In genomic region chr10:123726826-123727225, GRCh38 we compare ENCODE assay signal across 34 cellular contexts.
"Had no signal": no experiment of that assay in that cellular context is flagged by ENCODE, and none has a peak within 500 bp of the region (broad histone marks: within the 10 kb centered on the region; RNA-seq: fewer than 3 reads in every experiment).

No MANE protein-coding gene starts in this region.

- H3K27me3 ChIP-seq: MG63 had no signal

- H3K4me3 ChIP-seq: MG63 had no signal

- H3K9ac ChIP-seq: KMS-11 had no signal

- H3K4me2 ChIP-seq: KMS-11 had no signal

- DNase-seq: Karpas-422, Kasumi-1, KG1, MG63, MM.1S, MV-4-11, NCI-H1048, NCI-H1092, NCI-H1092 treated with DMSO at 0.1 percent for 48 hours, NCI-H1105, NCI-H1105 treated with DMSO at 0.1 percent for 48 hours, NCI-H1417, NCI-H1417 treated with DMSO at 0.1 percent for 48 hours, NCI-H1436, NCI-H1436 treated with DMSO at 0.1 percent for 48 hours, NCI-H146, NCI-H1694, NCI-H1694 treated with DMSO at 0.1 percent for 48 hours, NCI-H187, NCI-H187 treated with DMSO at 0.1 percent for 48 hours, NCI-H2029, NCI-H2029 treated with DMSO at 0.1 percent for 48 hours, NCI-H2081, NCI-H2081 treated with DMSO at 0.1 percent for 48 hours, NCI-H2107, NCI-H2171, NCI-H2171 treated with DMSO at 0.1 percent for 48 hours, NCI-H2227 treated with DMSO at 0.1 percent for 48 hours, NCI-H226, NCI-H345, NCI-H446 treated with DMSO at 0.1 percent for 48 hours, NCI-H510A, NCI-H510A treated with DMSO at 0.1 percent for 48 hours had no signal

- H3K9me3 ChIP-seq: MG63 had no signal

- H3K27ac ChIP-seq: KMS-11 had no signal

- H3K36me3 ChIP-seq: MG63 had no signal
